18 cellular contexts compared by ENCODE assay signal in the genomic region with DNA sequence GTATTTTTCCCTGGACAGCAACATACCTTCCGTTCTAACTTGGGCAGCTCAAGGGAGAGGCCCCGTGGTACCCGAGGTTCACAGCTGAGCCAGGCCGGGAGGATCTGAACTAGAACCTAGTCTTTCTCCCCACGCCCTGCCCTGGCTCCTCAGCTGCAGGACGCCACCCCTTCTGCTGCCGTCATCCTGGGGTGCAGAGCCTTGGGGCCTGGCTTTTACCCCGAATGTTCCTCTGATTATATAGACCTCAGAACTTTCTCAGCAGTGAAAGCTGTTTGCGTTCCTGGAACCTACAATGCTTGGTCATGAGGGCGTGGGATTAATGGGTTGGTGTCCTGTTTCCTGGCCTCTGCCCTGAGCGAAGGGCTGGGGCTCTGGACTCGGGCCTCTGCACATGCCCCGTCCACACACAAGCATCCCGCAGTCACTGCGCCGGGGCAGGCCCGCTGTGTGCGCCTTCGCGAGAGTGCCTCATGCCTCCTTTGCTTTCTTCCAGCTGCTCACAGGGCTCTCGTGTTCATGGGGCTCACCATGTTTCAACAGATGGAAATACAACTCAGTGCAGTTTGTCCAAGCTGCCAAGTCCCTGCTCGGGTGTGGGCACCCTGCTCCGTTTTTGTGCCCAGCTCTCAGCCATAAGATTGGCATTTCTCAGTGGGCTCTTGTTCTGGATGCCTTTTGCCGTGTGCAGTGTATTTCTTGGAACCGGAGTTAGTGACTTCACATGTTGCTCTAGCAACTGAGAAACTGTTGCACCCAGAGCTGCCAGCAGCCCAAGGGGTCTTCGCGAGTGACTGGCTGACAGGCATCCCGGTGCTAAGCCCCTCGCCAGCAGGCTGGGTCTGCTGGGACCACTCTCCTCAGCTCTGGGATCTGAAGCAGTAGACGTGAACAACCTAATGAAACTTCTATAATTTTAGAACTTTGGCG. TPM values are rescaled to one million over a fixed set of nuclear protein-coding genes. Genes with fewer than 3 reads are reported as not detected.
DNase-seq lines count a peak whose midpoint lies in the region; ATAC-seq, FAIRE-seq and TF ChIP-seq lines count a peak whose summit lies in the region.
"Had no signal": no experiment of that assay in that cellular context is flagged by ENCODE, and none has a peak within 500 bp of the region (broad histone marks: within the 10 kb centered on the region; RNA-seq: fewer than 3 reads in every experiment).

No MANE protein-coding gene starts in this region.

- TF ChIP-seq RAD21 in A549 (conservative IDR thresholded peaks at IDR 0.05 in 1 of 2, IDR thresholded peaks at IDR 0.05 in 1 of 2), result no peak

- ATAC-seq in A549 (no peak), sciatic nerve (peak; percentile 6)
- ATAC-seq: naive thymus-derived CD4-positive, alpha-beta T cell had no signal

- no peak for TF ChIP-seq POLR2A in A549 (IDR thresholded peaks at IDR 0.05; ENCODE audit: low read length)

- intact Hi-C loops in sciatic nerve (cut with DNase I), result no loop called here

- H3K27me3 ChIP-seq in right atrium auricular region, result no peaks in the 10 kb centered on the region

- H3K4me1 ChIP-seq in A549, result peaks cover 33% of the 10 kb centered on the region
- peaks cover 0 to 58% of the 10 kb centered on the region in 2 donors for H3K4me1 ChIP-seq in right atrium auricular region

- peaks cover 53% of the 10 kb centered on the region for H3K36me3 ChIP-seq in right atrium auricular region

- in situ Hi-C loops in GM13977 (cut with MboI; ENCODE audit: low pct_unique_long_range_greater_than_20kb, low sequenced_read_pairs, unreplicated experiment), result no loop called here

- H3K9me3 ChIP-seq in A549 (no peaks in the 10 kb centered on the region), right atrium auricular region (no peaks in the 10 kb centered on the region)

- TF ChIP-seq CTCF in A549 (IDR thresholded peaks at IDR 0.05), result no peak
- TF ChIP-seq CTCF in right atrium auricular region (IDR thresholded peaks at IDR 0.05), result no peak
- no peak for TF ChIP-seq CTCF in GM10248 (IDR thresholded peaks at IDR 0.05; ENCODE audit: control extremely low read depth, extremely low read depth, low read depth, missing control alignments)
- TF ChIP-seq CTCF in GM13977 (IDR thresholded peaks at IDR 0.05; ENCODE audit: extremely low read depth, insufficient read depth, missing control alignments), result no peak

- H3K4me3 ChIP-seq in A549, result no peak overlapping the region
- no peak overlapping the region for H3K4me3 ChIP-seq in right atrium auricular region

- 91% methylated on average over 31 of the region's 31 CpGs for WGBS in A549 (ENCODE audit: missing lambda C conversion rate)

- POLR2A ChIA-PET in A549 (lab: Yijun Ruan, JAX), result no interaction called here
- POLR2A ChIA-PET in GM10248 (lab: Yijun Ruan, JAX), result no interaction called here

- FAIRE-seq in A549 (lab: Jason Lieb, UNC), result no peak
- FAIRE-seq: islet of Langerhans, RCC 7860 had no signal

- CTCF ChIA-PET in A549 (lab: Yijun Ruan, JAX) (interaction anchor here (0.6 to 17.9 kb wide), 5 partner anchors 9 to 1746 kb away, joined by 3 to 326 read pairs (median 3); a partner anchor contains a TSS), GM10248 (lab: Yijun Ruan, JAX) (interaction anchor here (1.1 to 1.4 kb wide), 2 partner anchors 9 to 21 kb away, joined by 3 to 6 read pairs; no protein-coding TSS in a partner anchor)

- no peak for TF ChIP-seq EP300 in A549 (IDR thresholded peaks at IDR 0.05)

- DNase-seq in A549 (ENCODE audit: low read depth in 1 of 2, low spot score in 1 of 2) (no peak), astrocyte of the hippocampus (ENCODE audit: low read depth, low spot score) (peak; percentile 67), right atrium auricular region (ENCODE audit: low spot score) (no peak), sciatic nerve (ENCODE audit: low spot score) (no peak), GM10248 (ENCODE audit: extremely low spot score) (no peak), GM13977 (ENCODE audit: low spot score) (no peak)
- no peak for DNase-seq in activated CD4-positive, alpha-beta T cell treated with anti-CD3 and anti-CD28 coated beads, Interleukin-2, amount 50 U/mL, for 1 hour
- DNase-seq in activated CD4-positive, CD25-positive, alpha-beta regulatory T cell treated with anti-CD3 and anti-CD28 coated beads, Interleukin-2, amount 50 U/mL, for 72 hours, result no peak
- DNase-seq: activated CD4-positive, alpha-beta T cell treated with anti-CD3 and anti-CD28 coated beads for 4 hours; activated T-cell treated with anti-CD3 and anti-CD28 coated beads, Interleukin-2, amount 50 U/mL, for 24 hours; effector CD4-positive, alpha-beta T cell; naive thymus-derived CD4-positive, alpha-beta T cell; NCI-H146; NCI-H510A treated with DMSO at 0.1 percent for 48 hours; stimulated activated naive CD4-positive, alpha-beta T cell treated with Interleukin-2 at 50 U/mL for 16 hours; T-helper 2 cell had no signal

- H3K4me2 ChIP-seq in A549, result peak overlapping the region; percentile 95; the same call in 2 of the 3 replicates

- H3K27ac ChIP-seq in A549 (peak overlapping the region; percentile 91 to 96), right atrium auricular region (peak overlapping the region; percentile 87 to 93)

TF ChIP-seq in A549, 52 proteins besides CTCF, POLR2A, EP300 and RAD21:
- no peak for TF ChIP-seq JUN (IDR thresholded peaks at IDR 0.05)
- no peak for TF ChIP-seq ESRRA (IDR thresholded peaks at IDR 0.05; ENCODE audit: borderline replicate concordance, low read length)
- no peak for TF ChIP-seq CHD4 (IDR thresholded peaks at IDR 0.05; ENCODE audit: borderline replicate concordance)
- no peak for TF ChIP-seq TP53 (CRISPR knock-in tag; IDR thresholded peaks at IDR 0.05)
- TF ChIP-seq, protein P1, sequence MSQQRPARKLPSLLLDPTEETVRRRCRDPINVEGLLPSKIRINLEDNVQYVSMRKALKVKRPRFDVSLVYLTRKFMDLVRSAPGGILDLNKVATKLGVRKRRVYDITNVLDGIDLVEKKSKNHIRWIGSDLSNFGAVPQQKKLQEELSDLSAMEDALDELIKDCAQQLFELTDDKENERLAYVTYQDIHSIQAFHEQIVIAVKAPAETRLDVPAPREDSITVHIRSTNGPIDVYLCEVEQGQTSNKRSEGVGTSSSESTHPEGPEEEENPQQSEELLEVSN (IDR thresholded peaks at IDR 0.05; ENCODE audit: borderline replicate concordance, low read depth), result no peak
- TF ChIP-seq POLR2AphosphoS2 (conservative IDR thresholded peaks at IDR 0.05; ENCODE audit: low read length), result no peak
- TF ChIP-seq RARB (CRISPR knock-in tag; IDR thresholded peaks at IDR 0.05), result no peak
- TF ChIP-seq, protein P2, sequence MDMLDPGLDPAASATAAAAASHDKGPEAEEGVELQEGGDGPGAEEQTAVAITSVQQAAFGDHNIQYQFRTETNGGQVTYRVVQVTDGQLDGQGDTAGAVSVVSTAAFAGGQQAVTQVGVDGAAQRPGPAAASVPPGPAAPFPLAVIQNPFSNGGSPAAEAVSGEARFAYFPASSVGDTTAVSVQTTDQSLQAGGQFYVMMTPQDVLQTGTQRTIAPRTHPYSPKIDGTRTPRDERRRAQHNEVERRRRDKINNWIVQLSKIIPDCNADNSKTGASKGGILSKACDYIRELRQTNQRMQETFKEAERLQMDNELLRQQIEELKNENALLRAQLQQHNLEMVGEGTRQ (IDR thresholded peaks at IDR 0.05), result no peak
- TF ChIP-seq, protein P3, sequence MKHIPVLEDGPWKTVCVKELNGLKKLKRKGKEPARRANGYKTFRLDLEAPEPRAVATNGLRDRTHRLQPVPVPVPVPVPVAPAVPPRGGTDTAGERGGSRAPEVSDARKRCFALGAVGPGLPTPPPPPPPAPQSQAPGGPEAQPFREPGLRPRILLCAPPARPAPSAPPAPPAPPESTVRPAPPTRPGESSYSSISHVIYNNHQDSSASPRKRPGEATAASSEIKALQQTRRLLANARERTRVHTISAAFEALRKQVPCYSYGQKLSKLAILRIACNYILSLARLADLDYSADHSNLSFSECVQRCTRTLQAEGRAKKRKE (CRISPR knock-in tag; IDR thresholded peaks at IDR 0.05; ENCODE audit: low read depth), result no peak
- no peak for TF ChIP-seq PHF8 (IDR thresholded peaks at IDR 0.05; ENCODE audit: borderline replicate concordance, low read depth)
- TF ChIP-seq HOXB13 (CRISPR knock-in tag; IDR thresholded peaks at IDR 0.05; ENCODE audit: low read depth), result no peak
- no peak for TF ChIP-seq RNF2 (IDR thresholded peaks at IDR 0.05; ENCODE audit: borderline replicate concordance, low read depth)
- no peak for TF ChIP-seq TFCP2L1 (CRISPR knock-in tag; IDR thresholded peaks at IDR 0.05)

RNA-seq across cellular contexts. Expression of a gene that starts 20.4 kb away (rescaled TPM):
- polyA plus RNA-seq in A549 (2011; rRNA removed) (22.6 and 23.7 TPM in 2 replicates), A549 (2017; fragmentation: RNase III; extraction: RNeasy Plus Mini Kit Qiagen cat#74134 plus additional on column Dnase treatment) (34.1 to 37.7 TPM (median 34.2 TPM) in 3 replicates)
- polyA plus RNA-seq in A549 (2012; cell fraction: cytosol; rRNA removed), result 9.5 and 10.9 TPM in 2 replicates
- 40.1 and 57.2 TPM in 2 replicates for polyA plus RNA-seq in A549 (2012; cell fraction: nucleus; rRNA removed)
- 21.7 and 24.7 TPM in 2 replicates for polyA minus RNA-seq in A549 (2011; rRNA and poly(A)+ RNA removed)
- total RNA-seq in right atrium auricular region (100 to 1,000 TPM; 211 to 258 TPM), sciatic nerve (33.7 TPM)
